Comparison of ENCODE assay signal across 1 cellular context in genomic region chr11:126185200-126186030, GRCh38.
TF ChIP-seq lines count a peak whose summit lies in the region.

No MANE protein-coding gene starts in this region.

TF ChIP-seq in HepG2, 621 proteins besides CTCF, POLR2A, EP300 and RAD21 (continued from another document and continues in another):
- TF ChIP-seq ARID4A (CRISPR knock-in tag; IDR thresholded peaks at IDR 0.05; ENCODE audit: borderline replicate concordance) (peak; percentile 60; the same call in 1 of the 2 replicates), ZNF136 (CRISPR knock-in tag; IDR thresholded peaks at IDR 0.05; ENCODE audit: low read depth) (no peak), EHMT2 (IDR thresholded peaks at IDR 0.05; ENCODE audit: borderline replicate concordance, low read depth, low read length) (no peak), HNRNPUL1 (IDR thresholded peaks at IDR 0.05; ENCODE audit: low read depth, low read length) (no peak), ONECUT2 (CRISPR knock-in tag; IDR thresholded peaks at IDR 0.05) (no peak), TEAD3 (CRISPR knock-in tag; optimal IDR thresholded peaks at IDR 0.05; ENCODE audit: borderline replicate concordance) (no peak), ATAD3A (CRISPR knock-in tag; IDR thresholded peaks at IDR 0.05) (no peak), BRCA1 (CRISPR knock-in tag; IDR thresholded peaks at IDR 0.05) (no peak), RFXANK (CRISPR knock-in tag; IDR thresholded peaks at IDR 0.05) (no peak), KDM5B (CRISPR knock-in tag; IDR thresholded peaks at IDR 0.05; ENCODE audit: borderline replicate concordance) (peak; percentile 20; the same call in 1 of the 2 replicates), SP5 (CRISPR knock-in tag; IDR thresholded peaks at IDR 0.05; ENCODE audit: borderline replicate concordance, low read depth) (peak; percentile 92), ZNF792 (CRISPR knock-in tag; IDR thresholded peaks at IDR 0.05) (no peak), GATAD2A (CRISPR knock-in tag; IDR thresholded peaks at IDR 0.05) (0 out of 2 replicates have a peak, but pooled peaks have one; percentile 20), SIN3B (IDR thresholded peaks at IDR 0.05; ENCODE audit: low read length) (no peak), MAFK (conservative IDR thresholded peaks at IDR 0.05 in 1 of 2, IDR thresholded peaks at IDR 0.05 in 1 of 2; ENCODE audit: low read length in 2 of 2) (no peak), ZNF3 (CRISPR knock-in tag; IDR thresholded peaks at IDR 0.05) (no peak), TARDBP (CRISPR knock-in tag; IDR thresholded peaks at IDR 0.05) (no peak), JUND (CRISPR knock-in tag; IDR thresholded peaks at IDR 0.05) (no peak), ZNF232 (CRISPR knock-in tag; IDR thresholded peaks at IDR 0.05; ENCODE audit: borderline replicate concordance) (no peak), DBP (CRISPR knock-in tag; IDR thresholded peaks at IDR 0.05; ENCODE audit: not compliant biosample characterization) (no peak), ZZZ3 (CRISPR knock-in tag; IDR thresholded peaks at IDR 0.05; ENCODE audit: borderline replicate concordance) (no peak), ZNF7 (CRISPR knock-in tag; IDR thresholded peaks at IDR 0.05) (no peak), GLI4 (CRISPR knock-in tag; IDR thresholded peaks at IDR 0.05; ENCODE audit: borderline replicate concordance) (no peak), NFKB2 (CRISPR knock-in tag; IDR thresholded peaks at IDR 0.05; ENCODE audit: borderline replicate concordance) (no peak), MAX (IDR thresholded peaks at IDR 0.05) (no peak; the same call in none of the 2 replicates), TMF1 (CRISPR knock-in tag; IDR thresholded peaks at IDR 0.05; ENCODE audit: low read depth) (no peak), HCFC1 (IDR thresholded peaks at IDR 0.05; ENCODE audit: low read depth, low read length) (no peak), MEIS1 (CRISPR knock-in tag; IDR thresholded peaks at IDR 0.05; ENCODE audit: borderline replicate concordance) (no peak), ZUFSP (CRISPR knock-in tag; IDR thresholded peaks at IDR 0.05; ENCODE audit: borderline replicate concordance) (no peak), SP2 (CRISPR knock-in tag; IDR thresholded peaks at IDR 0.05) (no peak), HNF4A (CRISPR knock-in tag; IDR thresholded peaks at IDR 0.05) (peak; percentile 77), ZFP1 (CRISPR knock-in tag; IDR thresholded peaks at IDR 0.05) (no peak), NKX3-1 (CRISPR knock-in tag; IDR thresholded peaks at IDR 0.05) (no peak), IKZF1 (IDR thresholded peaks at IDR 0.05) (no peak), ZSCAN21 (CRISPR knock-in tag; IDR thresholded peaks at IDR 0.05; ENCODE audit: borderline replicate concordance) (no peak), RFX5 (IDR thresholded peaks at IDR 0.05; ENCODE audit: low read depth, low read length) (no peak), ZNF777 (CRISPR knock-in tag; IDR thresholded peaks at IDR 0.05) (peak; percentile 96), ZNF235 (CRISPR knock-in tag; IDR thresholded peaks at IDR 0.05; ENCODE audit: borderline replicate concordance) (no peak), HMGXB4 (CRISPR knock-in tag; IDR thresholded peaks at IDR 0.05; ENCODE audit: borderline replicate concordance in 1 of 2, low read depth in 1 of 2) (0 out of 4 replicates have a peak, but pooled peaks of 1 of the 2 experiments have one; percentile 5), DZIP1 (CRISPR knock-in tag; IDR thresholded peaks at IDR 0.05) (no peak), ZNF30 (CRISPR knock-in tag; IDR thresholded peaks at IDR 0.05) (no peak), ZNF619 (CRISPR knock-in tag; IDR thresholded peaks at IDR 0.05) (no peak), ZNF10 (CRISPR knock-in tag; IDR thresholded peaks at IDR 0.05; ENCODE audit: borderline replicate concordance, low read depth) (no peak), ZNF253 (CRISPR knock-in tag; IDR thresholded peaks at IDR 0.05; ENCODE audit: borderline replicate concordance) (no peak), ZBTB26 (CRISPR knock-in tag; IDR thresholded peaks at IDR 0.05; ENCODE audit: borderline replicate concordance) (no peak), ZNF770 (CRISPR knock-in tag; IDR thresholded peaks at IDR 0.05) (0 out of 2 replicates have a peak, but pooled peaks have one; percentile 31), RNF2 (conservative IDR thresholded peaks at IDR 0.05; ENCODE audit: low read depth) (no peak), PREB (CRISPR knock-in tag; IDR thresholded peaks at IDR 0.05) (no peak), BHLHE40 (IDR thresholded peaks at IDR 0.05; ENCODE audit: low read length) (no peak), ZNF569 (CRISPR knock-in tag; IDR thresholded peaks at IDR 0.05; ENCODE audit: borderline replicate concordance) (no peak), LBX2 (CRISPR knock-in tag; IDR thresholded peaks at IDR 0.05; ENCODE audit: borderline replicate concordance) (no peak), NFRKB (IDR thresholded peaks at IDR 0.05) (no peak), KDM2A (CRISPR knock-in tag; IDR thresholded peaks at IDR 0.05; ENCODE audit: borderline replicate concordance, low read depth) (no peak; the same call in 1 of the 2 replicates), FOXA3 (CRISPR knock-in tag; IDR thresholded peaks at IDR 0.05) (0 out of 2 replicates have a peak, but pooled peaks have one; percentile 18), ZBTB3 (CRISPR knock-in tag; IDR thresholded peaks at IDR 0.05; ENCODE audit: borderline replicate concordance, low read depth) (no peak)
